In genomic region chr22:48628891-48629559, GRCh38 we compare ENCODE assay signal across 14 cellular contexts.
"Had no signal": no experiment of that assay in that cellular context is flagged by ENCODE, and none has a peak within 500 bp of the region (broad histone marks: within the 10 kb centered on the region; RNA-seq: fewer than 3 reads in every experiment).

No MANE protein-coding gene starts in this region.

- H3K27me3 ChIP-seq: adrenal gland had no signal

- H3K27ac ChIP-seq: adrenal gland, esophagus muscularis mucosa, heart right ventricle, tibial artery, VCaP had no signal

- ATAC-seq: activated naive CD4-positive, alpha-beta T cell treated with anti-CD3 and anti-CD28 coated beads, Interleukin-2, amount 50 U/mL, for 72 hours; left cardiac atrium; natural killer cell; T-helper 17 cell had no signal

- H3K4me1 Mint-ChIP-seq: natural killer cell, T-helper 17 cell had no signal

- H3K4me3 ChIP-seq: adrenal gland, esophagus muscularis mucosa, heart right ventricle, tibial artery had no signal

- H3K9me3 ChIP-seq: adrenal gland, esophagus muscularis mucosa, heart right ventricle, tibial artery had no signal

- H3K36me3 Mint-ChIP-seq: activated naive CD4-positive, alpha-beta T cell treated with anti-CD3 and anti-CD28 coated beads, Interleukin-2, amount 50 U/mL, for 72 hours; natural killer cell had no signal

- H3K36me3 ChIP-seq: adrenal gland, esophagus muscularis mucosa, heart right ventricle, tibial artery had no signal

- DNase-seq: activated CD4-positive, alpha-beta T cell treated with anti-CD3 and anti-CD28 coated beads for 1 hour; activated gamma-delta T cell; adrenal gland; heart right ventricle; left cardiac atrium; natural killer cell; stimulated activated CD4-positive, alpha-beta T cell treated with anti-CD3 and anti-CD28 coated beads, Interleukin-1b, Interleukin-23, amount 100 ng/mL, for 48 hours; stimulated activated CD8-positive, alpha-beta memory T cell treated with anti-CD3 and anti-CD28 coated beads, Interleukin-4, amount 100 ng/mL, for 48 hours; stimulated activated naive CD4-positive, alpha-beta T cell; T-helper 17 cell; tibial artery had no signal

- H3K4me1 ChIP-seq: adrenal gland, esophagus muscularis mucosa, heart right ventricle, tibial artery had no signal

- H3K4me3 Mint-ChIP-seq: natural killer cell, T-helper 17 cell had no signal

- H3K9me3 Mint-ChIP-seq: activated naive CD4-positive, alpha-beta T cell treated with anti-CD3 and anti-CD28 coated beads, Interleukin-2, amount 50 U/mL, for 72 hours; natural killer cell had no signal

- H3K27ac Mint-ChIP-seq: activated naive CD4-positive, alpha-beta T cell treated with anti-CD3 and anti-CD28 coated beads, Interleukin-2, amount 50 U/mL, for 72 hours; natural killer cell; T-helper 17 cell had no signal
